In the genomic region with DNA sequence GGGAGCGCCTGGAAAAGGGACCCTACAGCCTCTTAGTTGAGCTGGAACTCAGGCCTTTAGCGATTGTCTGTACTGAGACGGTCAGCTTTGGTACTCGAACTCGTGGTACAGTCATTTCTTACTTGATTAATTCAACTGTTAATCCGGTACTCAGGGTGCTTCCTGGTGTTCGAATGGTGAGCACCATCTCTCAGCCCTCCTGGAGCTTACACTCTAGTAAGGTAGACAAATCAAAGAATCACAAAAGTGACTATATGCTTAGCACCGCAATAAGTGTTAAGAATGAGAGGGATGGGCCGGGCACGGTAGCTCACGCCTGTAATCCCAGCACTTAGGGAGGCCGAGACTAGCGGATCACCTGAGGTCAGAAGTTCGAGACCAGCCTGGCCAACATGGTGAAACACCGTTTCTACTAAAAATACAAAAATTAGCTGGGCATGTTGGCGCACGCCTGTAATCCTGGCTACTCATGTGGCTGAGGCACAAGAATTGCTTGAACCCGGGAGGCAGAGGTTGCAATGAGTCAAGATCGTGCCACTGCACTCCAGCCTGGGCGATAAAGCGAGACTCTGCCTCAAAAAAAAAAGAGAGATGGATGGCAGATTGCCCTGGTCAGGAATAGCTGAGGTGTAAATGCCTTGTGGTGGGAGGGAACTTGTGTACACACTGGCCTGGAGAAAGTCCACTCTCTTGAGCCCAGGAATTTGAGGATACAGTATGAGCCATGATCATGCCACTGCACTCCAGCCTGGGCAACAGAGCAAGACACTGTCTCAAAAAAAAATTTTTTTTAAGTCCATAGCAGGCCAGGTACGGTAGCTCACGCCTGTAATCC, we compare ENCODE assay signal across 8 cellular contexts. TPM values are rescaled to one million over a fixed set of nuclear protein-coding genes. Genes with fewer than 3 reads are reported as not detected.
A peak's percentile ranks its signal among the peaks of the same experiment; 100 is the strongest.
DNase-seq lines count a peak whose midpoint lies in the region; ATAC-seq and TF ChIP-seq lines count a peak whose summit lies in the region.

No MANE protein-coding gene starts in this region.

- H3K27me3 ChIP-seq in skeletal muscle satellite cell (ENCODE audit: control insufficient read depth, insufficient read depth, low read length): no peaks in the 10 kb centered on the region

- intact Hi-C loops in posterior vena cava (cut with DNase I): no loop called here

- H3K4me2 ChIP-seq in skeletal muscle satellite cell (ENCODE audit: low read length): peak overlapping the region; percentile 95

- H3K9ac ChIP-seq in skeletal muscle satellite cell (ENCODE audit: low read depth, low read length): peak overlapping the region; percentile 86

- ATAC-seq in SK-N-SH treated with all-trans-retinoic acid at 6 μM for 48 hours: peak; percentile 2; the same call in 2 of the 3 replicates
- ATAC-seq in GM21786 (IDR thresholded peaks at IDR 0.05; ENCODE audit: unreplicated experiment): no peak
- ATAC-seq in GM21576 (IDR thresholded peaks at IDR 0.05; ENCODE audit: unreplicated experiment): no peak

- H3K4me3 ChIP-seq in foreskin fibroblast (ENCODE audit: low read depth in 1 of 2, low read length in 2 of 2) (peak overlapping the region; percentile 76 to 86), skeletal muscle satellite cell (ENCODE audit: low read length) (peak overlapping the region; percentile 89)

- DNase-seq in NCI-H146 (lab: John Stamatoyannopoulos, UW) (peak; percentile 22), NCI-H146 treated with DMSO at 0.1 percent for 48 hours (lab: John Stamatoyannopoulos, UW; ENCODE audit: unreplicated experiment) (no peak), foreskin fibroblast (no peak), posterior vena cava (ENCODE audit: low spot score) (no peak)

- no peaks in the 10 kb centered on the region for H3K9me3 ChIP-seq in skeletal muscle satellite cell (replicated peaks; ENCODE audit: low read length)

- peaks cover 26% of the 10 kb centered on the region for H3K36me3 ChIP-seq in skeletal muscle satellite cell (ENCODE audit: insufficient read depth, low read length)

- peaks cover 10% of the 10 kb centered on the region for H3K4me1 ChIP-seq in skeletal muscle satellite cell (ENCODE audit: control insufficient read depth, insufficient read depth, low read length)

- no peak for TF ChIP-seq CTCF in foreskin fibroblast (IDR thresholded peaks at IDR 0.05; ENCODE audit: low read depth, low read length)

TF ChIP-seq in SK-N-SH treated with all-trans-retinoic acid at 6 μM for 48 hours, 23 proteins besides CTCF, POLR2A, EP300 and RAD21:
- TF ChIP-seq ZFP3 (CRISPR knock-in tag; IDR thresholded peaks at IDR 0.05) (no peak), SNAI2 (CRISPR knock-in tag; IDR thresholded peaks at IDR 0.05) (no peak), OSR1 (CRISPR knock-in tag; IDR thresholded peaks at IDR 0.05) (no peak), ZFP30 (CRISPR knock-in tag; IDR thresholded peaks at IDR 0.05) (no peak), ESRRG (CRISPR knock-in tag; IDR thresholded peaks at IDR 0.05) (no peak), PPARA (CRISPR knock-in tag; IDR thresholded peaks at IDR 0.05; ENCODE audit: borderline replicate concordance) (no peak), ZC3H10 (CRISPR knock-in tag; IDR thresholded peaks at IDR 0.05) (no peak), BACH2 (CRISPR knock-in tag; IDR thresholded peaks at IDR 0.05; ENCODE audit: borderline replicate concordance) (no peak), ARNTL (CRISPR knock-in tag; IDR thresholded peaks at IDR 0.05; ENCODE audit: borderline replicate concordance, low read depth) (no peak)
- TF ChIP-seq, protein P1, sequence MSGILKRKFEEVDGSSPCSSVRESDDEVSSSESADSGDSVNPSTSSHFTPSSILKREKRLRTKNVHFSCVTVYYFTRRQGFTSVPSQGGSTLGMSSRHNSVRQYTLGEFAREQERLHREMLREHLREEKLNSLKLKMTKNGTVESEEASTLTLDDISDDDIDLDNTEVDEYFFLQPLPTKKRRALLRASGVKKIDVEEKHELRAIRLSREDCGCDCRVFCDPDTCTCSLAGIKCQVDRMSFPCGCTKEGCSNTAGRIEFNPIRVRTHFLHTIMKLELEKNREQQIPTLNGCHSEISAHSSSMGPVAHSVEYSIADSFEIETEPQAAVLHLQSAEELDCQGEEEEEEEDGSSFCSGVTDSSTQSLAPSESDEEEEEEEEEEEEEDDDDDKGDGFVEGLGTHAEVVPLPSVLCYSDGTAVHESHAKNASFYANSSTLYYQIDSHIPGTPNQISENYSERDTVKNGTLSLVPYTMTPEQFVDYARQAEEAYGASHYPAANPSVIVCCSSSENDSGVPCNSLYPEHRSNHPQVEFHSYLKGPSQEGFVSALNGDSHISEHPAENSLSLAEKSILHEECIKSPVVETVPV (CRISPR knock-in tag; IDR thresholded peaks at IDR 0.05): no peak
- TF ChIP-seq, protein P2, sequence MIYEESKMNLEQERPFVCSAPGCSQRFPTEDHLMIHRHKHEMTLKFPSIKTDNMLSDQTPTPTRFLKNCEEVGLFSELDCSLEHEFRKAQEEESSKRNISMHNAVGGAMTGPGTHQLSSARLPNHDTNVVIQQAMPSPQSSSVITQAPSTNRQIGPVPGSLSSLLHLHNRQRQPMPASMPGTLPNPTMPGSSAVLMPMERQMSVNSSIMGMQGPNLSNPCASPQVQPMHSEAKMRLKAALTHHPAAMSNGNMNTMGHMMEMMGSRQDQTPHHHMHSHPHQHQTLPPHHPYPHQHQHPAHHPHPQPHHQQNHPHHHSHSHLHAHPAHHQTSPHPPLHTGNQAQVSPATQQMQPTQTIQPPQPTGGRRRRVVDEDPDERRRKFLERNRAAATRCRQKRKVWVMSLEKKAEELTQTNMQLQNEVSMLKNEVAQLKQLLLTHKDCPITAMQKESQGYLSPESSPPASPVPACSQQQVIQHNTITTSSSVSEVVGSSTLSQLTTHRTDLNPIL (CRISPR knock-in tag; IDR thresholded peaks at IDR 0.05; ENCODE audit: low read depth): no peak

RNA-seq across cellular contexts. Expression of a gene that starts 1.0 kb away (rescaled TPM):
- 26.6 and 28.1 TPM in 2 replicates for total RNA-seq in skeletal muscle satellite cell (2012; rRNA removed)
- 10 to 100 TPM; 19.2 to 24.4 TPM for total RNA-seq in posterior vena cava

RNA-seq across cellular contexts. Expression of a gene that starts 54.2 kb away (rescaled TPM):
- total RNA-seq in skeletal muscle satellite cell (2012; rRNA removed): 0.76 and 1.1 TPM in 2 replicates
- total RNA-seq in posterior vena cava: 100 to 1,000 TPM; 279 to 566 TPM

RNA-seq across cellular contexts. Expression of a gene that starts 55.8 kb away (rescaled TPM):
- total RNA-seq in skeletal muscle satellite cell (2012; rRNA removed): 2.3 and 5.0 TPM in 2 replicates
- total RNA-seq in posterior vena cava: 1 to 10 TPM; 1.3 to 1.9 TPM
